11 cellular contexts compared by ENCODE assay signal in genomic region chr5:76473676-76474075, GRCh38.
DNase-seq lines count a peak whose midpoint lies in the region; ATAC-seq and TF ChIP-seq lines count a peak whose summit lies in the region.
"Had no signal": no experiment of that assay in that cellular context is flagged by ENCODE, and none has a peak within 500 bp of the region (broad histone marks: within the 10 kb centered on the region; RNA-seq: fewer than 3 reads in every experiment).

No MANE protein-coding gene starts in this region.

- H4K20me1 ChIP-seq in smooth muscle cell (ENCODE audit: low read depth): no peaks in the 10 kb centered on the region

- intact Hi-C loops in activated CD4-positive, alpha-beta T cell treated with anti-CD3 and anti-CD28 coated beads for 36 hours (cut with DNase I, micrococcal nuclease): loop anchor here (1.0 to 5.0 kb wide), 5 partner anchors 48 to 201 kb away; no protein-coding TSS in a partner anchor

- 93% methylated on average over 3 of the region's 3 CpGs for WGBS in smooth muscle cell (ENCODE audit: low lambda C conversion rate)

- H3K27me3 Mint-ChIP-seq in activated CD4-positive, alpha-beta T cell treated with anti-CD3 and anti-CD28 coated beads for 36 hours: no peaks in the 10 kb centered on the region
- H3K27me3 Mint-ChIP-seq in activated naive CD8-positive, alpha-beta T cell treated with anti-CD3 and anti-CD28 coated beads, Interleukin-2, amount 10 ng/mL, durations not matched to agents 7 days and 5 days: no peaks in the 10 kb centered on the region

- peaks cover 5% of the 10 kb centered on the region for H3K9me3 Mint-ChIP-seq in activated CD4-positive, alpha-beta T cell treated with anti-CD3 and anti-CD28 coated beads for 36 hours (ENCODE audit: low read depth)
- peaks cover 3% of the 10 kb centered on the region for H3K9me3 Mint-ChIP-seq in activated naive CD8-positive, alpha-beta T cell treated with anti-CD3 and anti-CD28 coated beads, Interleukin-2, amount 10 ng/mL, durations not matched to agents 7 days and 5 days

- POLR2A ChIA-PET in activated CD4-positive, alpha-beta T cell treated with anti-CD3 and anti-CD28 coated beads for 36 hours (lab: Charles Lee): interaction anchor here (1.0 to 1.3 kb wide), 2 partner anchors 46 to 74 kb away, joined by 3 to 5 read pairs; no protein-coding TSS in a partner anchor
- POLR2A ChIA-PET in activated naive CD8-positive, alpha-beta T cell treated with anti-CD3 and anti-CD28 coated beads, Interleukin-2, amount 10 ng/mL, durations not matched to agents 7 days and 5 days (lab: Charles Lee): interaction anchor here (0.8 to 2.2 kb wide), 5 partner anchors 11 to 143 kb away, joined by 3 to 17 read pairs (median 9); partner anchors contain the start of gene IQGAP2

- H3K27ac ChIP-seq in SJCRH30 (no peak overlapping the region), smooth muscle cell (ENCODE audit: low read depth) (no peak overlapping the region), right atrium auricular region (no peak overlapping the region)

- TF ChIP-seq CTCF in smooth muscle cell (IDR thresholded peaks at IDR 0.05; ENCODE audit: borderline replicate concordance, insufficient read depth, poor library complexity, severe bottlenecking): no peak
- TF ChIP-seq CTCF in right atrium auricular region (IDR thresholded peaks at IDR 0.05): no peak

- peak overlapping the region; percentile 16 for H3K4me3 Mint-ChIP-seq in activated CD4-positive, alpha-beta T cell treated with anti-CD3 and anti-CD28 coated beads for 36 hours
- peak overlapping the region; percentile 67 for H3K4me3 Mint-ChIP-seq in activated naive CD8-positive, alpha-beta T cell treated with anti-CD3 and anti-CD28 coated beads, Interleukin-2, amount 10 ng/mL, durations not matched to agents 7 days and 5 days
- H3K4me3 Mint-ChIP-seq: WTC11 had no signal

- peak; percentile 45 for ATAC-seq in GM19043 (IDR thresholded peaks at IDR 0.05; ENCODE audit: low read depth, unreplicated experiment)
- ATAC-seq in activated CD4-positive, alpha-beta T cell treated with anti-CD3 and anti-CD28 coated beads for 36 hours: peak; percentile 87
- ATAC-seq in activated naive CD8-positive, alpha-beta T cell treated with anti-CD3 and anti-CD28 coated beads, Interleukin-2, amount 10 ng/mL, durations not matched to agents 7 days and 5 days (ENCODE audit: low read depth): peak; percentile 98
- no peak for ATAC-seq in GM21423 (IDR thresholded peaks at IDR 0.05; ENCODE audit: unreplicated experiment)
- ATAC-seq: sciatic nerve, WTC11 had no signal

- no peak overlapping the region for H3K4me2 ChIP-seq in smooth muscle cell

- DNase-seq in activated CD4-positive, alpha-beta T cell treated with anti-CD3 and anti-CD28 coated beads for 36 hours: peak; percentile 82
- peak; percentile 37 for DNase-seq in activated naive CD8-positive, alpha-beta T cell treated with anti-CD3 and anti-CD28 coated beads, Interleukin-2, amount 10 ng/mL, durations not matched to agents 7 days and 5 days
- peak; percentile 30 for DNase-seq in stimulated activated CD8-positive, alpha-beta memory T cell treated with anti-CD3 and anti-CD28 coated beads, Interleukin-12 subunit alpha, Interleukin-12 subunit beta, amount 100 ng/mL, for 4 hours (ENCODE audit: low read depth)
- DNase-seq in SJCRH30 (no peak), smooth muscle cell (lab: John Stamatoyannopoulos, UW; ENCODE audit: unreplicated experiment) (no peak), right atrium auricular region (ENCODE audit: low spot score) (no peak)
- DNase-seq: NCI-H345 had no signal

- peaks cover 75% of the 10 kb centered on the region for H3K4me1 Mint-ChIP-seq in activated CD4-positive, alpha-beta T cell treated with anti-CD3 and anti-CD28 coated beads for 36 hours
- H3K4me1 Mint-ChIP-seq in activated naive CD8-positive, alpha-beta T cell treated with anti-CD3 and anti-CD28 coated beads, Interleukin-2, amount 10 ng/mL, durations not matched to agents 7 days and 5 days: peaks cover 34% of the 10 kb centered on the region

- H3K27me3 ChIP-seq in SJCRH30: no peaks in the 10 kb centered on the region
- no peaks in the 10 kb centered on the region for H3K27me3 ChIP-seq in smooth muscle cell (ENCODE audit: low read depth)
- no peaks in the 10 kb centered on the region for H3K27me3 ChIP-seq in right atrium auricular region

- peak overlapping the region; percentile 92 for H3K27ac Mint-ChIP-seq in activated CD4-positive, alpha-beta T cell treated with anti-CD3 and anti-CD28 coated beads for 36 hours
- peak overlapping the region; percentile 91 for H3K27ac Mint-ChIP-seq in activated naive CD8-positive, alpha-beta T cell treated with anti-CD3 and anti-CD28 coated beads, Interleukin-2, amount 10 ng/mL, durations not matched to agents 7 days and 5 days
- H3K27ac Mint-ChIP-seq: WTC11 had no signal

- no peaks in the 10 kb centered on the region for H3K4me1 ChIP-seq in SJCRH30
- H3K4me1 ChIP-seq in smooth muscle cell (ENCODE audit: low read depth): no peaks in the 10 kb centered on the region
- no peaks in the 10 kb centered on the region for H3K4me1 ChIP-seq in right atrium auricular region

- CTCF ChIA-PET in activated CD4-positive, alpha-beta T cell treated with anti-CD3 and anti-CD28 coated beads for 36 hours (lab: Charles Lee): interaction anchor here (0.8 to 5.2 kb wide), 6 partner anchors 9 to 109 kb away, joined by 3 to 23 read pairs (median 6); partner anchors contain the start of gene IQGAP2

- H3K36me3 ChIP-seq in SJCRH30 (no peaks in the 10 kb centered on the region), smooth muscle cell (ENCODE audit: low read depth) (no peaks in the 10 kb centered on the region), right atrium auricular region (no peaks in the 10 kb centered on the region)

- no peaks in the 10 kb centered on the region for H3K79me2 ChIP-seq in smooth muscle cell (ENCODE audit: low read depth)

- H2AFZ ChIP-seq in smooth muscle cell (ENCODE audit: low read depth): no peak overlapping the region

- peaks cover 17% of the 10 kb centered on the region for H3K36me3 Mint-ChIP-seq in activated CD4-positive, alpha-beta T cell treated with anti-CD3 and anti-CD28 coated beads for 36 hours (ENCODE audit: low read depth)
- peaks cover 34% of the 10 kb centered on the region for H3K36me3 Mint-ChIP-seq in activated naive CD8-positive, alpha-beta T cell treated with anti-CD3 and anti-CD28 coated beads, Interleukin-2, amount 10 ng/mL, durations not matched to agents 7 days and 5 days

- H3K9ac ChIP-seq in smooth muscle cell (ENCODE audit: low read depth): no peak overlapping the region

- no peak overlapping the region for H3K4me3 ChIP-seq in SJCRH30
- no peak overlapping the region for H3K4me3 ChIP-seq in smooth muscle cell
- no peak overlapping the region for H3K4me3 ChIP-seq in right atrium auricular region

- H3K9me3 ChIP-seq in SJCRH30 (replicated peaks): no peaks in the 10 kb centered on the region
- H3K9me3 ChIP-seq in smooth muscle cell (replicated peaks; ENCODE audit: low read depth): no peaks in the 10 kb centered on the region
- H3K9me3 ChIP-seq in right atrium auricular region: no peaks in the 10 kb centered on the region

- H3F3A ChIP-seq in smooth muscle cell (ENCODE audit: low read depth): peaks cover 5% of the 10 kb centered on the region

Comparison
In these comparisons a context has a peak if more than half of its experiments do, and no peak if none do; other contexts are left out.
1. DNase-seq: peak in activated CD4-positive, alpha-beta T cell treated with anti-CD3 and anti-CD28 coated beads for 36 hours (single experiment), activated naive CD8-positive, alpha-beta T cell treated with anti-CD3 and anti-CD28 coated beads, Interleukin-2, amount 10 ng/mL, durations not matched to agents 7 days and 5 days (single experiment) and stimulated activated CD8-positive, alpha-beta memory T cell treated with anti-CD3 and anti-CD28 coated beads, Interleukin-12 subunit alpha, Interleukin-12 subunit beta, amount 100 ng/mL, for 4 hours (single experiment); none in SJCRH30 (0 of 2), smooth muscle cell (single experiment) and right atrium auricular region (single experiment).